ENCODE assay signal across 21 cellular contexts in the genomic region with DNA sequence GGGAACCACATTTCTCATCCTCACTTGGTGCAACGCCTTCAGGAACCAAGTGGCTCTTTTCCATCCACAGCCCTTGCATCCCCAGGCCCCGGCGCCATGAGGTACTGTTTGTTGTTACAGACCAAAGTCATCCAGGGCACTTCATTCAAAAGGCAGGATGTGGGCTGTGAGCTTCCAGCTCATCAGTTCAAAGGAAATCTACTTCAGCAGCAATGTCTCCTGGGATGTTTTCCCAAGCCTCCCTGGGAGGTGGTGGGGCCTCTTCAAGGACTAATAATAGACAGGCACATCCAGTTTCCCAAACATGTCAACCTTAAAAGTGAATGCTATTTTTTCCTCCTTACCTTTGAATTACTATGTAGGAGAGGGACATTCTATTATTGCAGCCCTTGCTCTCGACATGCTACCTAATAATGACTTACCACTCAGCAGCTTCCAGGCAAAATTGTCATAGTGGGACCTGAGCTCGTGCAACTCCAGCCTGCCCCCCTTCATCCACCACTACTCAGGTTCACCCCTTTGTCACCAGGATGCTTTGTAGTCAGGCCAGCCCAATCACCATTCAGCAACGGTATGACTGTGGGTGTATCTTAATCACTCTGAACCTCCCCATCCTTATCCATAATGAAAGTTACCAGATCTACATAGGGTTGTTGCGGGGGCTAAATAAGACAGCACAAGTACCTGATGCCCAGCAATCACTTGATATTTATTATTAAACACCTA. TPM values are rescaled to one million over a fixed set of nuclear protein-coding genes. Genes with fewer than 3 reads are reported as not detected.
DNase-seq lines count a peak whose midpoint lies in the region; ATAC-seq and TF ChIP-seq lines count a peak whose summit lies in the region.
"Had no signal": no experiment of that assay in that cellular context is flagged by ENCODE, and none has a peak within 500 bp of the region (broad histone marks: within the 10 kb centered on the region; RNA-seq: fewer than 3 reads in every experiment).

No MANE protein-coding gene starts in this region.

- ATAC-seq in activated CD8-positive, alpha-beta T cell treated with anti-CD3 and anti-CD28 coated beads for 36 hours: peak; percentile 7
- ATAC-seq in activated CD8-positive, alpha-beta T cell treated with anti-CD3 and anti-CD28 coated beads, Interleukin-2, amount 10 ng/mL, durations not matched to agents 7 days and 5 days: no peak
- no peak for ATAC-seq in CD4-positive, alpha-beta T cell (ENCODE audit: poor library complexity)
- ATAC-seq in GM18517 (IDR thresholded peaks at IDR 0.05; ENCODE audit: unreplicated experiment) (no peak), GM19035 (IDR thresholded peaks at IDR 0.05; ENCODE audit: unreplicated experiment) (no peak), left cardiac atrium (no peak)
- ATAC-seq: heart left ventricle; SK-N-SH treated with all-trans-retinoic acid at 6 μM for 48 hours; stimulated activated memory B cell treated with anti-CD40 and anti-IgM and Interleukin-4, amounts not matched to agents 10 μg/mL and 1 μg/mL and 100 μg/mL, for 72 hours had no signal

- H3K27me3 Mint-ChIP-seq in activated CD8-positive, alpha-beta T cell treated with anti-CD3 and anti-CD28 coated beads for 36 hours: peaks cover 3% of the 10 kb centered on the region
- H3K27me3 Mint-ChIP-seq in activated CD8-positive, alpha-beta T cell treated with anti-CD3 and anti-CD28 coated beads, Interleukin-2, amount 10 ng/mL, durations not matched to agents 7 days and 5 days (ENCODE audit: low read depth): no peaks in the 10 kb centered on the region
- H3K27me3 Mint-ChIP-seq in CD4-positive, alpha-beta T cell: no peaks in the 10 kb centered on the region
- peaks cover 11% of the 10 kb centered on the region for H3K27me3 Mint-ChIP-seq in endothelial cell (ENCODE audit: unreplicated experiment)
- H3K27me3 Mint-ChIP-seq: stimulated activated memory B cell treated with anti-CD40 and anti-IgM and Interleukin-4, amounts not matched to agents 10 μg/mL and 1 μg/mL and 100 μg/mL, for 72 hours had no signal

- no peak overlapping the region for H3K4me3 ChIP-seq in SJSA1
- H3K4me3 ChIP-seq: heart left ventricle, left ventricle myocardium inferior, right atrium auricular region, tibial artery had no signal

- peaks cover 23% of the 10 kb centered on the region for H3K4me1 ChIP-seq in SJSA1 (replicated peaks)

- H3K9me3 Mint-ChIP-seq in activated CD8-positive, alpha-beta T cell treated with anti-CD3 and anti-CD28 coated beads for 36 hours: peaks cover 6% of the 10 kb centered on the region
- H3K9me3 Mint-ChIP-seq in activated CD8-positive, alpha-beta T cell treated with anti-CD3 and anti-CD28 coated beads, Interleukin-2, amount 10 ng/mL, durations not matched to agents 7 days and 5 days (ENCODE audit: insufficient read depth): peaks cover 21% of the 10 kb centered on the region
- H3K9me3 Mint-ChIP-seq in CD4-positive, alpha-beta T cell: no peaks in the 10 kb centered on the region
- peaks cover 5% of the 10 kb centered on the region for H3K9me3 Mint-ChIP-seq in endothelial cell (ENCODE audit: unreplicated experiment)

- H3K4me3 Mint-ChIP-seq in activated CD8-positive, alpha-beta T cell treated with anti-CD3 and anti-CD28 coated beads for 36 hours: no peak overlapping the region
- no peak overlapping the region for H3K4me3 Mint-ChIP-seq in activated CD8-positive, alpha-beta T cell treated with anti-CD3 and anti-CD28 coated beads, Interleukin-2, amount 10 ng/mL, durations not matched to agents 7 days and 5 days
- peak overlapping the region; percentile 99 for H3K4me3 Mint-ChIP-seq in CD4-positive, alpha-beta T cell
- H3K4me3 Mint-ChIP-seq in endothelial cell (ENCODE audit: unreplicated experiment): peak overlapping the region; percentile 8

- peaks cover 34% of the 10 kb centered on the region for H3K4me1 Mint-ChIP-seq in activated CD8-positive, alpha-beta T cell treated with anti-CD3 and anti-CD28 coated beads for 36 hours (ENCODE audit: low read depth)
- peaks cover 49% of the 10 kb centered on the region for H3K4me1 Mint-ChIP-seq in activated CD8-positive, alpha-beta T cell treated with anti-CD3 and anti-CD28 coated beads, Interleukin-2, amount 10 ng/mL, durations not matched to agents 7 days and 5 days (ENCODE audit: low read depth)
- H3K4me1 Mint-ChIP-seq in CD4-positive, alpha-beta T cell (ENCODE audit: low read depth): peaks cover 52% of the 10 kb centered on the region
- peaks cover 22% of the 10 kb centered on the region for H3K4me1 Mint-ChIP-seq in endothelial cell (ENCODE audit: unreplicated experiment)

- no peak overlapping the region for H3K27ac ChIP-seq in CD4-positive, alpha-beta T cell (ENCODE audit: low read depth, low read length)
- H3K27ac ChIP-seq in SJSA1: no peak overlapping the region
- H3K27ac ChIP-seq: heart left ventricle, left ventricle myocardium inferior, right atrium auricular region, tibial artery had no signal

- peaks cover 22% of the 10 kb centered on the region for H3K36me3 Mint-ChIP-seq in activated CD8-positive, alpha-beta T cell treated with anti-CD3 and anti-CD28 coated beads for 36 hours (ENCODE audit: low read depth)
- H3K36me3 Mint-ChIP-seq in activated CD8-positive, alpha-beta T cell treated with anti-CD3 and anti-CD28 coated beads, Interleukin-2, amount 10 ng/mL, durations not matched to agents 7 days and 5 days (ENCODE audit: low read depth): peaks cover 36% of the 10 kb centered on the region
- H3K36me3 Mint-ChIP-seq in CD4-positive, alpha-beta T cell (ENCODE audit: low read depth): peaks cover 11% of the 10 kb centered on the region
- H3K36me3 Mint-ChIP-seq in endothelial cell (ENCODE audit: low read depth, unreplicated experiment): peaks cover 7% of the 10 kb centered on the region

- intact Hi-C loops in activated CD8-positive, alpha-beta T cell treated with anti-CD3 and anti-CD28 coated beads for 36 hours (cut with micrococcal nuclease): no loop called here
- intact Hi-C loops in CD4-positive, alpha-beta T cell (cut with DNase I, micrococcal nuclease): loop anchor here in 1 of 2 experiments (10.0 kb wide), 1 partner anchor 701 kb away; a partner anchor contains a TSS
- intact Hi-C loops in left cardiac atrium (cut with DNase I): no loop called here

- peak; percentile 45 for DNase-seq in activated CD8-positive, alpha-beta T cell treated with anti-CD3 and anti-CD28 coated beads for 36 hours
- DNase-seq in activated CD8-positive, alpha-beta T cell treated with anti-CD3 and anti-CD28 coated beads, Interleukin-2, amount 10 ng/mL, durations not matched to agents 7 days and 5 days: no peak
- peak in 2 of 10 experiments; percentile 7 to 8 for DNase-seq in CD4-positive, alpha-beta T cell
- DNase-seq in SJSA1 (ENCODE audit: low read depth in 1 of 2, low spot score in 2 of 2): peak; percentile 14 to 51
- DNase-seq in endothelial cell (ENCODE audit: low spot score): no peak
- no peak for DNase-seq in left cardiac atrium
- DNase-seq: activated CD4-positive, alpha-beta T cell treated with anti-CD3 and anti-CD28 coated beads, Interleukin-2, amount 50 U/mL, for 48 hours; activated effector memory CD4-positive, alpha-beta T cell treated with anti-CD3 and anti-CD28 coated beads, Interleukin-2, amount 50 U/mL, for 16 hours; heart left ventricle; left ventricle myocardium inferior; NCI-H1436; NCI-H524; occipital lobe; RPMI8226; tibial artery had no signal

- H3K36me3 ChIP-seq in SJSA1: no peaks in the 10 kb centered on the region
- H3K36me3 ChIP-seq: heart left ventricle, left ventricle myocardium inferior, right atrium auricular region, tibial artery had no signal

- CTCF ChIA-PET in activated CD8-positive, alpha-beta T cell treated with anti-CD3 and anti-CD28 coated beads for 36 hours (lab: Charles Lee): interaction anchor here (1.2 to 2.2 kb wide), 4 partner anchors 29 to 203 kb away, joined by 3 to 9 read pairs (median 4); no protein-coding TSS in a partner anchor
- CTCF ChIA-PET in activated CD8-positive, alpha-beta T cell treated with anti-CD3 and anti-CD28 coated beads, Interleukin-2, amount 10 ng/mL, durations not matched to agents 7 days and 5 days (lab: Charles Lee): interaction anchor here (0.6 to 2.0 kb wide), 5 partner anchors 31 to 176 kb away, joined by 3 to 14 read pairs (median 3); no protein-coding TSS in a partner anchor
- CTCF ChIA-PET in CD4-positive, alpha-beta T cell (lab: Charles Lee): no interaction called here

- TF ChIP-seq CTCF in activated CD8-positive, alpha-beta T cell treated with anti-CD3 and anti-CD28 coated beads for 36 hours (IDR thresholded peaks at IDR 0.05): no peak
- no peak for TF ChIP-seq CTCF in CD4-positive, alpha-beta T cell (IDR thresholded peaks at IDR 0.05)
- TF ChIP-seq CTCF in endothelial cell (IDR thresholded peaks at IDR 0.05; ENCODE audit: unreplicated experiment): no peak

- H3K9me3 ChIP-seq in CD4-positive, alpha-beta T cell (ENCODE audit: control insufficient read depth, low read length): no peaks in the 10 kb centered on the region
- H3K9me3 ChIP-seq in SJSA1 (replicated peaks): no peaks in the 10 kb centered on the region

- H3K27me3 ChIP-seq in CD4-positive, alpha-beta T cell (ENCODE audit: control insufficient read depth, insufficient read depth, low read length): no peaks in the 10 kb centered on the region
- peaks cover 19% of the 10 kb centered on the region for H3K27me3 ChIP-seq in SJSA1 (replicated peaks)

- H3K27ac Mint-ChIP-seq in activated CD8-positive, alpha-beta T cell treated with anti-CD3 and anti-CD28 coated beads for 36 hours: no peak overlapping the region
- H3K27ac Mint-ChIP-seq in activated CD8-positive, alpha-beta T cell treated with anti-CD3 and anti-CD28 coated beads, Interleukin-2, amount 10 ng/mL, durations not matched to agents 7 days and 5 days: no peak overlapping the region
- peak overlapping the region; percentile 3 for H3K27ac Mint-ChIP-seq in CD4-positive, alpha-beta T cell
- no peak overlapping the region for H3K27ac Mint-ChIP-seq in endothelial cell (ENCODE audit: unreplicated experiment)

- POLR2A ChIA-PET in activated CD8-positive, alpha-beta T cell treated with anti-CD3 and anti-CD28 coated beads for 36 hours (lab: Charles Lee): interaction anchor here (0.9 to 1.1 kb wide), 2 partner anchors 8 to 172 kb away, joined by 3 read pairs; no protein-coding TSS in a partner anchor
- POLR2A ChIA-PET in activated CD8-positive, alpha-beta T cell treated with anti-CD3 and anti-CD28 coated beads, Interleukin-2, amount 10 ng/mL, durations not matched to agents 7 days and 5 days (lab: Charles Lee): interaction anchor here (0.8 to 0.9 kb wide), 2 partner anchors 14 to 705 kb away, joined by 3 read pairs; a partner anchor contains a TSS
- POLR2A ChIA-PET in CD4-positive, alpha-beta T cell (lab: Charles Lee): no interaction called here

RNA-seq across cellular contexts. Expression of a gene that starts 1.7 kb away (rescaled TPM):
- total RNA-seq in activated CD8-positive, alpha-beta T cell treated with anti-CD3 and anti-CD28 coated beads for 36 hours: 100 to 1,000 TPM; 101 to 105 TPM
- 100 to 1,000 TPM; 101 to 105 TPM for total RNA-seq in activated CD8-positive, alpha-beta T cell treated with anti-CD3 and anti-CD28 coated beads, Interleukin-2, amount 10 ng/mL, durations not matched to agents 7 days and 5 days
- 10 to 100 TPM; 64.7 TPM for total RNA-seq in CD4-positive, alpha-beta T cell
- total RNA-seq in SJSA1 (2014; rRNA removed; shearing (Covaris generic)): 1.8 and 4.2 TPM in 2 replicates
- total RNA-seq in endothelial cell (ENCODE audit: unreplicated experiment): 28.7 TPM
- total RNA-seq in left cardiac atrium: 1 to 10 TPM; 4.1 to 4.7 TPM
- total RNA-seq: M059J had no signal

Comparison
In these comparisons a context has a peak if more than half of its experiments do, and no peak if none do; other contexts are left out.
1. DNase-seq: peak in activated CD8-positive, alpha-beta T cell treated with anti-CD3 and anti-CD28 coated beads for 36 hours (single experiment) and SJSA1 (2 of 2); none in activated CD8-positive, alpha-beta T cell treated with anti-CD3 and anti-CD28 coated beads, Interleukin-2, amount 10 ng/mL, durations not matched to agents 7 days and 5 days (single experiment), endothelial cell (single experiment) and left cardiac atrium (single experiment).
2. H3K4me3 Mint-ChIP-seq: peak in CD4-positive, alpha-beta T cell (single experiment) and endothelial cell (single experiment); none in activated CD8-positive, alpha-beta T cell treated with anti-CD3 and anti-CD28 coated beads for 36 hours (single experiment) and activated CD8-positive, alpha-beta T cell treated with anti-CD3 and anti-CD28 coated beads, Interleukin-2, amount 10 ng/mL, durations not matched to agents 7 days and 5 days (single experiment).